Comparison of ENCODE assay signal across 1 cellular context in the genomic region with DNA sequence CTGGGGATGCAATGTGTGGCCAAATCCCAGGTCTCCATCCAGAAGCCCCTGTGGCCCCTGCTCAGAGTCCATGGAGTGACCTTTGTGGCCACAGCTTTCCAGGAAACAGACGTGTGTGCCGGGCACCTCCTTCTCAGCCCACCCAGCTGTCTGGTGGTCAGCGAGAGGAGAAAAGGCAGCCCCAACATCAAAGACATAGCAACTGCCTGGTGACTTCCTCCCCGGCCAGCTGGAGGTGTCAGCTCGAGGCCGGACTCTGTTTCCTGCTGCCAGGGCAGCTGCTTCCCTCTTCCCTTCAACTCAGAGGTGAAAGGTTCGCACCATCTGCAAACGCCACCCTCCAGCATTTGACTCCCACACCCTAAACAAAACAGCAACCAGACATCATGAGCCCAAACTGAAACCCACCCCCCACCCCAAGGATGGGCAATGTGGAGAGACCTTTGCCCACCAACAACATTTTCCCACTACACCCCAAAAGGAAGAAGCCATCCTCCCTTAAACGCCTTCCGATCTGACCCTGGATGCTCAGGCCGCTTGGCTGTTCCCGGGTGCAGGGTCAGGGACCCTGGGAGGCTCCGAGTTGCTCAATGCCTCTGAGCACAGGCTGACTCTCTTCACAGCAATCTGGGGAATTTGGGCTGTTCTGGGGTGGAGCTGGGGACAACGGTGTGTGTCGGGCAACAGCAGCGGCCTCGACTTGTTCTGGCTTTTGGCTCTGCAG.
TF ChIP-seq lines count a peak whose summit lies in the region.

No MANE protein-coding gene starts in this region.

TF ChIP-seq in HepG2, 621 proteins besides CTCF, POLR2A, EP300 and RAD21 (continued from another document and continues in another):
- TF ChIP-seq PBX2 (CRISPR knock-in tag; IDR thresholded peaks at IDR 0.05) (no peak), NR2F1 (CRISPR knock-in tag; IDR thresholded peaks at IDR 0.05) (peak; percentile 70 to 75; a peak in 3 of 4 replicates), ZNF75D (CRISPR knock-in tag; IDR thresholded peaks at IDR 0.05; ENCODE audit: borderline replicate concordance) (no peak), ZNF446 (CRISPR knock-in tag; IDR thresholded peaks at IDR 0.05) (no peak), ZNF775 (CRISPR knock-in tag; IDR thresholded peaks at IDR 0.05; ENCODE audit: borderline replicate concordance) (peak; percentile 44; the same call in 1 of the 2 replicates), U2AF2 (IDR thresholded peaks at IDR 0.05; ENCODE audit: low read depth, low read length) (no peak), ZNF570 (CRISPR knock-in tag; IDR thresholded peaks at IDR 0.05; ENCODE audit: borderline replicate concordance) (no peak), ZNF136 (CRISPR knock-in tag; IDR thresholded peaks at IDR 0.05; ENCODE audit: low read depth) (no peak), MAX (IDR thresholded peaks at IDR 0.05) (peak; percentile 54; the same call in 1 of the 2 replicates), SMAD1 (CRISPR knock-in tag; IDR thresholded peaks at IDR 0.05; ENCODE audit: borderline replicate concordance, low read depth) (no peak), CREM (IDR thresholded peaks at IDR 0.05) (peak; percentile 79), CREM (CRISPR knock-in tag; IDR thresholded peaks at IDR 0.05) (no peak), ZMYM4 (CRISPR knock-in tag; IDR thresholded peaks at IDR 0.05) (peak; percentile 41; the same call in 1 of the 2 replicates), JUN (CRISPR knock-in tag; IDR thresholded peaks at IDR 0.05) (no peak), MED8 (CRISPR knock-in tag; IDR thresholded peaks at IDR 0.05; ENCODE audit: insufficient replicate concordance) (peak; percentile 44), PTBP1 (IDR thresholded peaks at IDR 0.05; ENCODE audit: low read depth, low read length, poor library complexity, severe bottlenecking) (no peak), ZNF44 (CRISPR knock-in tag; IDR thresholded peaks at IDR 0.05) (no peak), NONO (IDR thresholded peaks at IDR 0.05) (no peak), NONO (CRISPR knock-in tag; conservative IDR thresholded peaks at IDR 0.05) (no peak), ZNF576 (CRISPR knock-in tag; IDR thresholded peaks at IDR 0.05) (no peak), ZNF441 (CRISPR knock-in tag; IDR thresholded peaks at IDR 0.05; ENCODE audit: borderline replicate concordance) (peak; percentile 58; the same call in 1 of the 2 replicates), DRAP1 (CRISPR knock-in tag; IDR thresholded peaks at IDR 0.05) (peak; percentile 30; the same call in 1 of the 2 replicates), CC2D1A (CRISPR knock-in tag; IDR thresholded peaks at IDR 0.05) (no peak), HDAC1 (CRISPR knock-in tag; IDR thresholded peaks at IDR 0.05) (peak; percentile 73), SRY (CRISPR knock-in tag; IDR thresholded peaks at IDR 0.05) (no peak), CREB3 (CRISPR knock-in tag; IDR thresholded peaks at IDR 0.05) (no peak), SNRNP70 (IDR thresholded peaks at IDR 0.05; ENCODE audit: low read depth, low read length) (no peak), ZNF781 (CRISPR knock-in tag; IDR thresholded peaks at IDR 0.05; ENCODE audit: borderline replicate concordance, not compliant biosample characterization) (no peak), MEF2D (CRISPR knock-in tag; IDR thresholded peaks at IDR 0.05) (peak; percentile 86), HOMEZ (CRISPR knock-in tag; IDR thresholded peaks at IDR 0.05; ENCODE audit: low read depth) (peak; percentile 28; the same call in 1 of the 2 replicates), ZKSCAN5 (CRISPR knock-in tag; IDR thresholded peaks at IDR 0.05) (no peak; the same call in 1 of the 2 replicates), ONECUT2 (CRISPR knock-in tag; IDR thresholded peaks at IDR 0.05) (no peak), SNAPC2 (CRISPR knock-in tag; IDR thresholded peaks at IDR 0.05) (0 out of 2 replicates have a peak, but pooled peaks have one; percentile 46), DPF2 (CRISPR knock-in tag; IDR thresholded peaks at IDR 0.05; ENCODE audit: borderline replicate concordance, low read depth) (no peak), ZFP36L1 (CRISPR knock-in tag; IDR thresholded peaks at IDR 0.05) (no peak), ZFP1 (CRISPR knock-in tag; IDR thresholded peaks at IDR 0.05) (no peak), FOXK2 (IDR thresholded peaks at IDR 0.05) (no peak), MTF2 (CRISPR knock-in tag; IDR thresholded peaks at IDR 0.05; ENCODE audit: borderline replicate concordance) (no peak; the same call in 1 of the 2 replicates), USF2 (IDR thresholded peaks at IDR 0.05; ENCODE audit: low read depth, low read length) (no peak), USF2 (CRISPR knock-in tag; IDR thresholded peaks at IDR 0.05; ENCODE audit: borderline replicate concordance) (no peak), RARG (CRISPR knock-in tag; IDR thresholded peaks at IDR 0.05; ENCODE audit: low read depth) (no peak), RFXANK (CRISPR knock-in tag; IDR thresholded peaks at IDR 0.05) (no peak), ZNF280B (CRISPR knock-in tag; IDR thresholded peaks at IDR 0.05; ENCODE audit: borderline replicate concordance) (0 out of 2 replicates have a peak, but pooled peaks have one; percentile 38)
- TF ChIP-seq, protein P1, sequence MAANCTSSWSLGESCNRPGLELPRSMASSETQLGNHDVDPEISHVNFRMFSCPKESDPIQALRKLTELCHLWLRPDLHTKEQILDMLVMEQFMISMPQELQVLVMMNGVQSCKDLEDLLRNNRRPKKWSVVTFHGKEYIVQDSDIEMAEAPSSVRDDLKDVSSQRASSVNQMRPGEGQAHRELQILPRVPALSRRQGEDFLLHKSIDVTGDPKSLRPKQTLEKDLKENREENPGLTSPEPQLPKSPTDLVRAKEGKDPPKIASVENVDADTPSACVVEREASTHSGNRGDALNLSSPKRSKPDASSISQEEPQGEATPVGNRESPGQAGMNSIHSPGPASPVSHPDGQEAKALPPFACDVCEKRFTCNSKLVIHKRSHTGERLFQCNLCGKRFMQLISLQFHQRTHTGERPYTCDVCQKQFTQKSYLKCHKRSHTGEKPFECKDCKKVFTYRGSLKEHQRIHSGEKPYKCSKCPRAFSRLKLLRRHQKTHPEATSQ (CRISPR knock-in tag; IDR thresholded peaks at IDR 0.05; ENCODE audit: borderline replicate concordance): no peak
- TF ChIP-seq, protein P2, sequence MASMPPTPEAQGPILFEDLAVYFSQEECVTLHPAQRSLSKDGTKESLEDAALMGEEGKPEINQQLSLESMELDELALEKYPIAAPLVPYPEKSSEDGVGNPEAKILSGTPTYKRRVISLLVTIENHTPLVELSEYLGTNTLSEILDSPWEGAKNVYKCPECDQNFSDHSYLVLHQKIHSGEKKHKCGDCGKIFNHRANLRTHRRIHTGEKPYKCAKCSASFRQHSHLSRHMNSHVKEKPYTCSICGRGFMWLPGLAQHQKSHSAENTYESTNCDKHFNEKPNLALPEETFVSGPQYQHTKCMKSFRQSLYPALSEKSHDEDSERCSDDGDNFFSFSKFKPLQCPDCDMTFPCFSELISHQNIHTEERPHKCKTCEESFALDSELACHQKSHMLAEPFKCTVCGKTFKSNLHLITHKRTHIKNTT (CRISPR knock-in tag; IDR thresholded peaks at IDR 0.05): no peak
- TF ChIP-seq, protein P3, sequence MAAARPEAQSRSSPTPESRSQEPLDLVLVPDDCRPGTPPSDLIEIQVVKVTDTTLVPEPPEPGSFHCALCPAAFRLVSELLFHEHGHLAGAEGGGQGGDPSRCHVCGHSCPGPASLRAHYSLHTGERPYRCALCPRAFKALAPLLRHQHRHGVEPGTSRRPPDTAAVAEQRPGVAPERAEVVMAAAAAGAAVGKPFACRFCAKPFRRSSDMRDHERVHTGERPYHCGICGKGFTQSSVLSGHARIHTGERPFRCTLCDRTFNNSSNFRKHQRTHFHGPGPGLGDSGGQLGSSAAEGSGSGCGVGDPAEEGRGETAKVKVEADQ (CRISPR knock-in tag; IDR thresholded peaks at IDR 0.05; ENCODE audit: borderline replicate concordance): peak; percentile 60; the same call in 1 of the 2 replicates
- TF ChIP-seq, protein P4, sequence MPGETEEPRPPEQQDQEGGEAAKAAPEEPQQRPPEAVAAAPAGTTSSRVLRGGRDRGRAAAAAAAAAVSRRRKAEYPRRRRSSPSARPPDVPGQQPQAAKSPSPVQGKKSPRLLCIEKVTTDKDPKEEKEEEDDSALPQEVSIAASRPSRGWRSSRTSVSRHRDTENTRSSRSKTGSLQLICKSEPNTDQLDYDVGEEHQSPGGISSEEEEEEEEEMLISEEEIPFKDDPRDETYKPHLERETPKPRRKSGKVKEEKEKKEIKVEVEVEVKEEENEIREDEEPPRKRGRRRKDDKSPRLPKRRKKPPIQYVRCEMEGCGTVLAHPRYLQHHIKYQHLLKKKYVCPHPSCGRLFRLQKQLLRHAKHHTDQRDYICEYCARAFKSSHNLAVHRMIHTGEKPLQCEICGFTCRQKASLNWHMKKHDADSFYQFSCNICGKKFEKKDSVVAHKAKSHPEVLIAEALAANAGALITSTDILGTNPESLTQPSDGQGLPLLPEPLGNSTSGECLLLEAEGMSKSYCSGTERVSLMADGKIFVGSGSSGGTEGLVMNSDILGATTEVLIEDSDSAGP (CRISPR knock-in tag; IDR thresholded peaks at IDR 0.05; ENCODE audit: borderline replicate concordance): peak; percentile 54; the same call in 1 of the 2 replicates
